9 cellular contexts compared by ENCODE assay signal in the genomic region with DNA sequence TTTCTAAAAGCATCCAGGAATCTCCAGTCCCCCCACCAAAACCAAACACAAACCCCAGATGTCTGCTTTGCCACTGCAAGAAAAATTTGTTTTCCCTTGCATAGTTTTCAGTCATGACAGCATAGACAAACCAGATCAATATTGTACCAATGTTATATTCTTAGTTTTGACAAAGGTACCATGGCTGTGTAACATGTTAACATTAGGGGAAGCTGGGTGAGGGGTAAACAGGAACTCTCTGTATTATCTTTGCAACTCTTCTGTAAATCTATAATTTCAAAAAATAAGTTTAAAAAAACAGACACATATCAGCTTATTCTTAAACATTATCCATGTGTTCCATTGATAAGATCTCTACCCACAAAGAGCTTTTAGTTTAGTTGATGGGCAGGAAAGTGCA.
"Had no signal": no experiment of that assay in that cellular context is flagged by ENCODE, and none has a peak within 500 bp of the region (broad histone marks: within the 10 kb centered on the region; RNA-seq: fewer than 3 reads in every experiment).

No MANE protein-coding gene starts in this region.

- H3K36me3 ChIP-seq: HAP-1 had no signal

- H3K9me3 ChIP-seq: HAP-1 had no signal

- H3K4me1 ChIP-seq: HAP-1 had no signal

- H3K27me3 Mint-ChIP-seq: IgD-negative memory B cell had no signal

- ATAC-seq: HCT116, HepG2 had no signal

- H3K27ac ChIP-seq: GM23248, HL-60 had no signal

- H2AFZ ChIP-seq: GM23248 had no signal

- H3K4me3 Mint-ChIP-seq: IgD-negative memory B cell had no signal

- H3K9me3 Mint-ChIP-seq: IgD-negative memory B cell had no signal

- DNase-seq: GM23248, GOT3, H7, KBM-7 had no signal

- H3K4me3 ChIP-seq: GM23248, HAP-1 had no signal

- H3K4me1 Mint-ChIP-seq: IgD-negative memory B cell had no signal
